ENCODE assay signal across 12 cellular contexts in the genomic region with DNA sequence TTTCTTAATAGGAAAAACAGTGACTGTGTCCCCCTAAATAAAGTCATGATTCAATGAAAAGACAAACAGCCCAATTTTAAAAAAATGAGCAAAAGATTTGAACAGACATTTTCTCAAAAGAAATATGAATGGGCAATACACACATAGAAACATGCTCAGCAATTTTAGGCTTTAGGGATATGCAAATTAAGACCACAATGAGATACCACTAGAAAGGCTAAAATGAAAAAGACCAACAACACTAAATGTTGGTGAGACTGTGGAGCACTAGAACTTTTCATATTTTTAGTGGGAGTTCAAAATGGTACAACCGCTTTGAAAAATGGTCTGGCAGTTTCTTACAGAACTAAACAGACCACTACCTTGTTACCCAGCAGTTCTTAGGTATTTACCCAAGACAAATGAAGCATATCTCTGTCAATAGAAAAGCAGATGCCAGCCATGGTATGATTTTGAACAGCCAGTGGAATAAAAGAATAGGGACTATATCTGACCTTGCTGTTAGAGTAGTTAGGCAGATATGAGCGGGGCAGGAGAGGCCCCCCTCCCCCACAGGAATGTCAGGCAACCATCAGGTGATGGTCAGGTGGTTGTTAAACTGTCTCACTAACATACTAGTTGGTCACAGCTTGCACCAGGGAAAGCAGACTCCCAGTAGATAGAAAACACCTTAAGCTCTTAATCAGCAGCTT.
DNase-seq lines count a peak whose midpoint lies in the region; ATAC-seq and TF ChIP-seq lines count a peak whose summit lies in the region.
"Had no signal": no experiment of that assay in that cellular context is flagged by ENCODE, and none has a peak within 500 bp of the region (broad histone marks: within the 10 kb centered on the region; RNA-seq: fewer than 3 reads in every experiment).

No MANE protein-coding gene starts in this region.

- H3K36me3 ChIP-seq in spleen, result no peaks in the 10 kb centered on the region

- no peaks in the 10 kb centered on the region for H3K27me3 ChIP-seq in spleen (replicated peaks in 1 of 7)

- H3K4me1 ChIP-seq in spleen, result peaks cover 19 to 78% (median 40%) of the 10 kb centered on the region in 6 donors

- H3K4me3 ChIP-seq in spleen, result no peak overlapping the region

- intact Hi-C loops in spleen (cut with DNase I; ENCODE audit: low total_unique reads), result no loop called here

- peaks cover 0 to 2% (median 0%) of the 10 kb centered on the region in 8 donors for H3K9me3 ChIP-seq in spleen

- no peak overlapping the region for H3K4me3 Mint-ChIP-seq in activated T-cell treated with anti-CD3 and anti-CD28 coated beads, Interleukin-2, amount 50 U/mL, for 24 hours
- peak overlapping the region; percentile 56 for H3K4me3 Mint-ChIP-seq in activated T-helper 17 cell treated with anti-CD3 and anti-CD28 coated beads, Interleukin-2, amount 50 U/mL, for 72 hours

- ATAC-seq in activated T-helper 17 cell treated with anti-CD3 and anti-CD28 coated beads, Interleukin-2, amount 50 U/mL, for 72 hours (replicated peaks), result peak; percentile 57
- no peak for ATAC-seq in HG02642 (IDR thresholded peaks at IDR 0.05; ENCODE audit: poor library complexity, unreplicated experiment)
- ATAC-seq: left lobe of liver had no signal

- H3K27ac Mint-ChIP-seq in activated T-cell treated with anti-CD3 and anti-CD28 coated beads, Interleukin-2, amount 50 U/mL, for 24 hours, result peak overlapping the region; percentile 42
- peak overlapping the region; percentile 56 for H3K27ac Mint-ChIP-seq in activated T-helper 17 cell treated with anti-CD3 and anti-CD28 coated beads, Interleukin-2, amount 50 U/mL, for 72 hours

- H3K27ac ChIP-seq in spleen, result no peak overlapping the region

- DNase-seq in activated T-cell treated with anti-CD3 and anti-CD28 coated beads, Interleukin-2, amount 50 U/mL, for 24 hours, result no peak
- no peak for DNase-seq in activated T-cell treated with anti-CD3 and anti-CD28 coated beads, Interleukin-2, amount 50 U/mL, for 1 hour
- DNase-seq in NCI-H146 treated with DMSO at 0.1 percent for 48 hours (lab: John Stamatoyannopoulos, UW; ENCODE audit: unreplicated experiment) (peak; percentile 65), renal cortical epithelial cell (ENCODE audit: low read depth) (peak; percentile 40), spleen (no peak), GM03348 (ENCODE audit: low spot score) (no peak)
- DNase-seq: activated effector memory CD4-positive, alpha-beta T cell treated with Interleukin-2 at 50 U/mL for 16 hours; hypothalamus; posterior cingulate gyrus had no signal

- no peak for TF ChIP-seq CTCF in spleen (IDR thresholded peaks at IDR 0.05 in 8 of 11, conservative IDR thresholded peaks at IDR 0.05 in 3 of 11)

- no peaks in the 10 kb centered on the region for H3K27me3 Mint-ChIP-seq in activated T-cell treated with anti-CD3 and anti-CD28 coated beads, Interleukin-2, amount 50 U/mL, for 24 hours
- no peaks in the 10 kb centered on the region for H3K27me3 Mint-ChIP-seq in activated T-helper 17 cell treated with anti-CD3 and anti-CD28 coated beads, Interleukin-2, amount 50 U/mL, for 72 hours

- 74 to 94% (median 86%) methylated on average over 2 of the region's 2 CpGs for WGBS in spleen, 5 donors

- no peak for TF ChIP-seq POLR2A in spleen (IDR thresholded peaks at IDR 0.05)

- H3K36me3 Mint-ChIP-seq in activated T-cell treated with anti-CD3 and anti-CD28 coated beads, Interleukin-2, amount 50 U/mL, for 24 hours (ENCODE audit: low read depth), result peaks cover 41% of the 10 kb centered on the region
- peaks cover 52% of the 10 kb centered on the region for H3K36me3 Mint-ChIP-seq in activated T-helper 17 cell treated with anti-CD3 and anti-CD28 coated beads, Interleukin-2, amount 50 U/mL, for 72 hours (ENCODE audit: low read depth)

- H3K9me3 Mint-ChIP-seq in activated T-cell treated with anti-CD3 and anti-CD28 coated beads, Interleukin-2, amount 50 U/mL, for 24 hours, result peaks cover 8% of the 10 kb centered on the region
- no peaks in the 10 kb centered on the region for H3K9me3 Mint-ChIP-seq in activated T-helper 17 cell treated with anti-CD3 and anti-CD28 coated beads, Interleukin-2, amount 50 U/mL, for 72 hours

- peaks cover 95% of the 10 kb centered on the region for H3K4me1 Mint-ChIP-seq in activated T-cell treated with anti-CD3 and anti-CD28 coated beads, Interleukin-2, amount 50 U/mL, for 24 hours (ENCODE audit: low read depth)
- peaks cover 66% of the 10 kb centered on the region for H3K4me1 Mint-ChIP-seq in activated T-helper 17 cell treated with anti-CD3 and anti-CD28 coated beads, Interleukin-2, amount 50 U/mL, for 72 hours

Comparison
In these comparisons a context has a peak if more than half of its experiments do, and no peak if none do; other contexts are left out.
1. DNase-seq: peak in NCI-H146 treated with DMSO at 0.1 percent for 48 hours (single experiment) and renal cortical epithelial cell (single experiment); none in activated T-cell treated with anti-CD3 and anti-CD28 coated beads, Interleukin-2, amount 50 U/mL, for 24 hours (single experiment), activated T-cell treated with anti-CD3 and anti-CD28 coated beads, Interleukin-2, amount 50 U/mL, for 1 hour (single experiment), spleen (single experiment) and GM03348 (single experiment).